15 cellular contexts compared by ENCODE assay signal in genomic region chrX:10039821-10040793, GRCh38.
DNase-seq lines count a peak whose midpoint lies in the region; ATAC-seq lines count a peak whose summit lies in the region.
"Had no signal": no experiment of that assay in that cellular context is flagged by ENCODE, and none has a peak within 500 bp of the region (broad histone marks: within the 10 kb centered on the region; RNA-seq: fewer than 3 reads in every experiment).

No MANE protein-coding gene starts in this region.

- intact Hi-C loops in cardiac septum (cut with DNase I): no loop called here

- peak; percentile 52 for ATAC-seq in left lobe of liver
- no peak for ATAC-seq in GM18861 (IDR thresholded peaks at IDR 0.05; ENCODE audit: unreplicated experiment)
- ATAC-seq: natural killer cell, right cardiac atrium had no signal

- DNase-seq in EL (peak; percentile 34), M059J (ENCODE audit: low read depth) (peak; percentile 53), dermis blood vessel endothelial cell (peak; percentile 47), left lobe of liver (ENCODE audit: low spot score) (no peak), cardiac septum (ENCODE audit: low spot score) (no peak), NCI-H345 (lab: John Stamatoyannopoulos, UW) (no peak), hypothalamus (lab: John Stamatoyannopoulos, UW) (no peak)
- DNase-seq: amniotic stem cell; DND-41; foreskin melanocyte; left cardiac atrium; natural killer cell; right cardiac atrium; stimulated activated CD4-positive, alpha-beta T cell treated with anti-CD3 and anti-CD28 coated beads, Interleukin-4, amount 100 ng/mL, for 1 hour had no signal

Comparison
In these comparisons a context has a peak if more than half of its experiments do, and no peak if none do; other contexts are left out.
1. DNase-seq: peak in EL (single experiment), M059J (single experiment) and dermis blood vessel endothelial cell (single experiment); none in left lobe of liver (single experiment), cardiac septum (single experiment), NCI-H345 (single experiment) and hypothalamus (0 of 51).